Comparison of ENCODE assay signal across 31 cellular contexts in the genomic region with DNA sequence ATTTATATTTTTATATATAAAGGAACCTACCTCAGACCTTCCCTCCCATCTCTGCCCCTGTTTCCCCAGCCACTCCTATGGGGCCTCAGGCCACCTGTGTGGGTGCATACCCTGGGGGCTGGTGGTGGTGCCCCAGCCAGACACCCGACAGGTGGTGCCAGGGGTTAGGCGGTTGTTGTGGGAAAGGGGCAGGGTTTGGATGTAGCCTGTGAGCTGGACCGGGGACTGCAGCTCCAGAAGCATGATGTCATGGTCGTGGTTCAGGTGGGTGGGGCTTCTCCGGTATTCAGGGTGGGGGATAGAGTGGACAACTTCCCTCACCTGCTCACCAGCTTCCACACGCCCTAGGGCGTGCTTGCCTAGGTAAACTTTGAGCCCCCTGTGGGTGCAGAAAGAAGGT. TPM values are rescaled to one million over a fixed set of nuclear protein-coding genes. Genes with fewer than 3 reads are reported as not detected.
"Had no signal": no experiment of that assay in that cellular context is flagged by ENCODE, and none has a peak within 500 bp of the region (broad histone marks: within the 10 kb centered on the region; RNA-seq: fewer than 3 reads in every experiment).

No MANE protein-coding gene starts in this region.

- DNase-seq: activated CD4-positive, alpha-beta memory T cell treated with anti-CD3 and anti-CD28 coated beads, Interleukin-2, amount 10 ng/mL, durations not matched to agents 7 days and 5 days; activated CD4-positive, alpha-beta T cell treated with anti-CD3 and anti-CD28 coated beads for 1 hour; activated CD4-positive, alpha-beta T cell treated with anti-CD3 and anti-CD28 coated beads for 4 hours; activated CD4-positive, alpha-beta T cell treated with anti-CD3 and anti-CD28 coated beads, Interleukin-2, amount 10 ng/mL, durations not matched to agents 7 days and 5 days; activated CD4-positive, alpha-beta T cell treated with anti-CD3 and anti-CD28 coated beads, Interleukin-2, amount 50 U/mL, for 4 hours; activated CD8-positive, alpha-beta memory T cell treated with anti-CD3 and anti-CD28 coated beads, Interleukin-2, amount 50 U/mL, for 48 hours; activated effector memory CD4-positive, alpha-beta T cell treated with Interleukin-2 at 50 U/mL for 16 hours; activated naive CD4-positive, alpha-beta T cell treated with anti-CD3 and anti-CD28 coated beads for 36 hours; activated naive CD8-positive, alpha-beta T cell treated with anti-CD3 and anti-CD28 coated beads for 36 hours; activated naive CD8-positive, alpha-beta T cell treated with anti-CD3 and anti-CD28 coated beads, Interleukin-2, amount 50 U/mL, for 24 hours; activated T-cell treated with anti-CD3 and anti-CD28 coated beads, Interleukin-2, amount 50 U/mL, for 4 hours; adrenal gland; amygdala; aorta; body of pancreas; caudate nucleus; cortex of kidney; dermis blood vessel endothelial cell; effector CD4-positive, alpha-beta T cell; effector memory CD8-positive, alpha-beta T cell; erythroblast; esophagus squamous epithelium; foreskin melanocyte; T-helper 2 cell had no signal

- H3K9me3 ChIP-seq: adrenal gland, body of pancreas, esophagus squamous epithelium, gastroesophageal sphincter had no signal

- H3K27ac ChIP-seq: adrenal gland, body of pancreas, esophagus squamous epithelium, gastroesophageal sphincter had no signal

- ATAC-seq: activated naive CD8-positive, alpha-beta T cell treated with anti-CD3 and anti-CD28 coated beads, Interleukin-2, amount 50 U/mL, for 24 hours; activated T-cell treated with anti-CD3 and anti-CD28 coated beads, Interleukin-2, amount 50 U/mL, for 4 hours; activated T-helper 17 cell treated with anti-CD3 and anti-CD28 coated beads, Interleukin-2, amount 50 U/mL, for 72 hours; body of pancreas; effector memory CD8-positive, alpha-beta T cell; gastroesophageal sphincter had no signal

- H3K4me3 ChIP-seq: adrenal gland, body of pancreas, esophagus squamous epithelium, gastroesophageal sphincter had no signal

- H3K36me3 ChIP-seq: adrenal gland, gastroesophageal sphincter had no signal

- H3K27me3 ChIP-seq: adrenal gland, body of pancreas had no signal

RNA-seq across cellular contexts. Expression of a gene that starts 5.2 kb away (rescaled TPM):
- total RNA-seq: activated CD4-positive, alpha-beta memory T cell treated with anti-CD3 and anti-CD28 coated beads, Interleukin-2, amount 10 ng/mL, durations not matched to agents 7 days and 5 days; activated CD4-positive, alpha-beta T cell treated with anti-CD3 and anti-CD28 coated beads, Interleukin-2, amount 10 ng/mL, durations not matched to agents 7 days and 5 days; activated naive CD4-positive, alpha-beta T cell treated with anti-CD3 and anti-CD28 coated beads for 36 hours; activated naive CD8-positive, alpha-beta T cell treated with anti-CD3 and anti-CD28 coated beads for 36 hours; activated T-cell treated with anti-CD3 and anti-CD28 coated beads, Interleukin-2, amount 50 U/mL, for 4 hours; activated T-helper 17 cell treated with anti-CD3 and anti-CD28 coated beads, Interleukin-2, amount 50 U/mL, for 72 hours; adrenal gland; aorta; chondrocyte; dermis blood vessel endothelial cell; fibroblast of lung; fibroblast of villous mesenchyme; glomerular endothelial cell; T-helper 1 cell treated with Interleukin-12 subunit alpha and Interleukin-12 subunit beta and Interleukin-4 antibody, amounts not matched to agents 30 ng/mL and 1 ng/mL, for 36 hours had no signal
- polyA plus RNA-seq: fibroblast of lung had no signal

RNA-seq across cellular contexts. Expression of a gene that starts 23.0 kb away (rescaled TPM):
- total RNA-seq: body of pancreas, chondrocyte, dermis blood vessel endothelial cell, fibroblast of lung, fibroblast of villous mesenchyme, gastroesophageal sphincter, glomerular endothelial cell had no signal
- polyA plus RNA-seq: fibroblast of lung had no signal

RNA-seq across cellular contexts. Expression of a gene that starts 24.9 kb away (rescaled TPM):
- total RNA-seq: activated CD4-positive, alpha-beta memory T cell treated with anti-CD3 and anti-CD28 coated beads, Interleukin-2, amount 10 ng/mL, durations not matched to agents 7 days and 5 days; activated CD4-positive, alpha-beta T cell treated with anti-CD3 and anti-CD28 coated beads, Interleukin-2, amount 10 ng/mL, durations not matched to agents 7 days and 5 days; activated naive CD4-positive, alpha-beta T cell treated with anti-CD3 and anti-CD28 coated beads for 36 hours; activated naive CD8-positive, alpha-beta T cell treated with anti-CD3 and anti-CD28 coated beads for 36 hours; activated T-cell treated with anti-CD3 and anti-CD28 coated beads, Interleukin-2, amount 50 U/mL, for 4 hours; activated T-helper 17 cell treated with anti-CD3 and anti-CD28 coated beads, Interleukin-2, amount 50 U/mL, for 72 hours; adrenal gland; aorta; body of pancreas; chondrocyte; dermis blood vessel endothelial cell; fibroblast of lung; fibroblast of villous mesenchyme; glomerular endothelial cell; T-helper 1 cell treated with Interleukin-12 subunit alpha and Interleukin-12 subunit beta and Interleukin-4 antibody, amounts not matched to agents 30 ng/mL and 1 ng/mL, for 36 hours had no signal
- polyA plus RNA-seq: aorta, fibroblast of lung had no signal

RNA-seq across cellular contexts. Expression of a gene that starts 33.3 kb away (rescaled TPM):
- total RNA-seq: activated CD4-positive, alpha-beta memory T cell treated with anti-CD3 and anti-CD28 coated beads, Interleukin-2, amount 10 ng/mL, durations not matched to agents 7 days and 5 days; activated CD4-positive, alpha-beta T cell treated with anti-CD3 and anti-CD28 coated beads, Interleukin-2, amount 10 ng/mL, durations not matched to agents 7 days and 5 days; activated naive CD4-positive, alpha-beta T cell treated with anti-CD3 and anti-CD28 coated beads for 36 hours; activated naive CD8-positive, alpha-beta T cell treated with anti-CD3 and anti-CD28 coated beads for 36 hours; activated T-helper 17 cell treated with anti-CD3 and anti-CD28 coated beads, Interleukin-2, amount 50 U/mL, for 72 hours; adrenal gland; aorta; chondrocyte; dermis blood vessel endothelial cell; fibroblast of lung; fibroblast of villous mesenchyme; glomerular endothelial cell; T-helper 1 cell treated with Interleukin-12 subunit alpha and Interleukin-12 subunit beta and Interleukin-4 antibody, amounts not matched to agents 30 ng/mL and 1 ng/mL, for 36 hours had no signal
- polyA plus RNA-seq: fibroblast of lung had no signal

RNA-seq across cellular contexts. Expression of a gene that starts 40.2 kb away (rescaled TPM):
- total RNA-seq: activated CD4-positive, alpha-beta memory T cell treated with anti-CD3 and anti-CD28 coated beads, Interleukin-2, amount 10 ng/mL, durations not matched to agents 7 days and 5 days; activated CD4-positive, alpha-beta T cell treated with anti-CD3 and anti-CD28 coated beads, Interleukin-2, amount 10 ng/mL, durations not matched to agents 7 days and 5 days; activated naive CD4-positive, alpha-beta T cell treated with anti-CD3 and anti-CD28 coated beads for 36 hours; activated naive CD8-positive, alpha-beta T cell treated with anti-CD3 and anti-CD28 coated beads for 36 hours; activated T-cell treated with anti-CD3 and anti-CD28 coated beads, Interleukin-2, amount 50 U/mL, for 4 hours; activated T-helper 17 cell treated with anti-CD3 and anti-CD28 coated beads, Interleukin-2, amount 50 U/mL, for 72 hours; aorta; body of pancreas; chondrocyte; fibroblast of lung; fibroblast of villous mesenchyme; glomerular endothelial cell; T-helper 1 cell treated with Interleukin-12 subunit alpha and Interleukin-12 subunit beta and Interleukin-4 antibody, amounts not matched to agents 30 ng/mL and 1 ng/mL, for 36 hours had no signal
